ENCODE assay signal across 11 cellular contexts in the genomic region with DNA sequence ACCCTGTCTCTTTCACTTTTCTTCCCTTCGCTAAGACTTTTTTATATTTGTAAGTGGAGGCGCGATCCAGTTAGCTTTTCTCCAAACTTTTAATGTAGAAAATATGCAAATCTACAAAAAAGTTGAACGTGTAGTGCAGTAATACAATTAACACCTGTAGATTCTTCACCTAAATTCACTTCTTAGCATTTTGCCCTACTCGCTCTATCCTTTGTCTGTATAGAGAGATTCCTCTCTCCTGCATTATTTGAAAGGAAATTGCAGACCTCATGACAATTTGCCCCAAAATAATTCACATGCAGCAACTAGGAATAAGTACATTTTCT. TPM values are rescaled to one million over a fixed set of nuclear protein-coding genes. Genes with fewer than 3 reads are reported as not detected.
DNase-seq lines count a peak whose midpoint lies in the region; ATAC-seq and TF ChIP-seq lines count a peak whose summit lies in the region.
"Had no signal": no experiment of that assay in that cellular context is flagged by ENCODE, and none has a peak within 500 bp of the region (broad histone marks: within the 10 kb centered on the region; RNA-seq: fewer than 3 reads in every experiment).

No MANE protein-coding gene starts in this region.

- peak; percentile 47 for DNase-seq in NCI-H146 treated with DMSO at 0.1 percent for 48 hours (lab: John Stamatoyannopoulos, UW; ENCODE audit: unreplicated experiment)
- DNase-seq in NCI-H146 (lab: John Stamatoyannopoulos, UW) = no peak
- DNase-seq in adipocyte (ENCODE audit: low read depth) = no peak
- no peak for DNase-seq in kidney epithelial cell (ENCODE audit: low read depth)
- DNase-seq in stomach = no peak
- no peak for DNase-seq in NCI-H128 (lab: John Stamatoyannopoulos, UW; ENCODE audit: unreplicated experiment)
- DNase-seq in NCI-H510A treated with DMSO at 0.1 percent for 48 hours (lab: John Stamatoyannopoulos, UW) = no peak
- DNase-seq: NCI-H1694; stimulated activated CD4-positive, alpha-beta T cell treated with anti-CD3 and anti-CD28 coated beads, Interleukin-2, amount 100 ng/mL, for 48 hours had no signal

- intact Hi-C loops in stomach (cut with DNase I; ENCODE audit: low total_unique reads) = no loop called here

- 6 to 12% (median 7%) methylated on average over 5 of the region's 5 CpGs for WGBS in stomach, 5 donors

- H3K4me1 ChIP-seq in adipocyte (ENCODE audit: control insufficient read depth, insufficient read depth, low read length) = peaks cover 35% of the 10 kb centered on the region
- peaks cover 13 to 34% (median 22%) of the 10 kb centered on the region in 4 donors for H3K4me1 ChIP-seq in stomach

- TF ChIP-seq CTCF in kidney epithelial cell (IDR thresholded peaks at IDR 0.05; ENCODE audit: insufficient read depth, low read length, poor library complexity, severe bottlenecking) (no peak), stomach (IDR thresholded peaks at IDR 0.05) (no peak)

- no peak for TF ChIP-seq POLR2A in stomach (IDR thresholded peaks at IDR 0.05)

- H3K9me3 ChIP-seq in adipocyte (ENCODE audit: control insufficient read depth, low read length) = no peaks in the 10 kb centered on the region
- no peaks in the 10 kb centered on the region for H3K9me3 ChIP-seq in stomach

- H3K9ac ChIP-seq in adipocyte (ENCODE audit: low read length) = peak overlapping the region; percentile 64

- ATAC-seq in GM18873 (IDR thresholded peaks at IDR 0.05; ENCODE audit: low FRiP score, unreplicated experiment) = no peak

- TF ChIP-seq EP300 in stomach (IDR thresholded peaks at IDR 0.05) = no peak

- H3K36me3 ChIP-seq in adipocyte (ENCODE audit: control insufficient read depth, insufficient read depth, low read length, severe bottlenecking) = no peaks in the 10 kb centered on the region
- H3K36me3 ChIP-seq in kidney epithelial cell (ENCODE audit: control insufficient read depth, insufficient read depth, low read length) = no peaks in the 10 kb centered on the region
- H3K36me3 ChIP-seq in stomach = no peaks in the 10 kb centered on the region

- H3K27me3 ChIP-seq in adipocyte (replicated peaks; ENCODE audit: control insufficient read depth, insufficient read depth, low read length) (peaks cover 5% of the 10 kb centered on the region), kidney epithelial cell (ENCODE audit: control insufficient read depth, insufficient read depth, low read length) (no peaks in the 10 kb centered on the region), stomach (peaks cover 0 to 7% (median 7%) of the 10 kb centered on the region in 3 donors)

- H3K4me3 ChIP-seq in adipocyte (ENCODE audit: low read length) (peak overlapping the region; percentile 83), kidney epithelial cell (ENCODE audit: low read depth, low read length) (peak overlapping the region; percentile 40), stomach (peak overlapping the region; percentile 53 to 79 (median 64))

- H3K27ac ChIP-seq in stomach = peak overlapping the region in 1 of 5 donors; percentile 50
- H3K27ac ChIP-seq: 22Rv1 had no signal

RNA-seq across cellular contexts. Expression of a gene that starts 21.4 kb away (rescaled TPM):
- 0.42 and 1.2 TPM in 2 replicates for total RNA-seq in kidney epithelial cell
- 1 to 10 TPM in 3 of 5 donors, under 1 TPM in 1, not detected in 1; 0.29 to 2.0 (median 1.4) TPM for total RNA-seq in stomach
- under 1 TPM; 0.44 to 0.80 (median 0.46) TPM for polyA plus RNA-seq in stomach

RNA-seq across cellular contexts. Expression of a gene that starts 35.7 kb away (rescaled TPM):
- total RNA-seq in kidney epithelial cell = 27.2 and 33.3 TPM in 2 replicates
- total RNA-seq in stomach = 100 to 1,000 TPM in 1 of 5 donors, 10 to 100 TPM in 4; 30.9 to 146 (median 36.1) TPM
- polyA plus RNA-seq in stomach = 1 to 10 TPM; 2.3 to 9.0 (median 2.7) TPM
